In the genomic region with DNA sequence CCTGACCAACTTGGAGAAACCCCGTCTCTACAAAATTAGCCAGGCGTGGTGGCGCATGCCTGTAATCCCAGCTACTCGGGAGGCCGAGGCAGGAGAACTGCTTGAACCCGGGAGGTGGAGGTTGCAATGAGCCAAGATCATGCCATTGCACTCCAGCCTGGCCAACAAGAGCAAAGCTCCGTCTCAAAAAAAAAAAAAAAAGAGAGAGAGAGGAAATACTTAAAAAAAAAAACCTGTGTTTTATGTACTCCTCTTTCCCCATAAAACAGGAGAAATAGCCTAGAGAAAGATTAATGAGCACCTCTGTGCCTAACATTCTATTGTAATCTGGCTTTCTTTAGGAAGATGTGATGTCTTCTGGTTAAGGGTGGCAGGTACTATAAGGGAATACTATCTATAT, we compare ENCODE assay signal across 8 cellular contexts. TPM values are rescaled to one million over a fixed set of nuclear protein-coding genes. Genes with fewer than 3 reads are reported as not detected.
DNase-seq lines count a peak whose midpoint lies in the region; ATAC-seq, FAIRE-seq and TF ChIP-seq lines count a peak whose summit lies in the region.
"Not testable (repeated sequence)": the region's sequence is repeated elsewhere in the genome, so short reads cannot be mapped to it uniquely, and the experiment has no call there.

No MANE protein-coding gene starts in this region.

- H3K9ac ChIP-seq in GM23248 (peak overlapping the region; percentile 98), OCI-LY1 (ENCODE audit: low read length) (peak overlapping the region; percentile 97)

- not testable (repeated sequence) for H3F3A ChIP-seq in GM23248 (ENCODE audit: insufficient read depth); OCI-LY1 (ENCODE audit: insufficient read depth, low read length)

- not testable (repeated sequence) for H3K9me2 ChIP-seq in GM23248 (ENCODE audit: insufficient read depth); OCI-LY1 (ENCODE audit: low read depth, low read length)

- peaks cover 39% of the 10 kb centered on the region for H3K36me3 Mint-ChIP-seq in activated T-cell treated with anti-CD3 and anti-CD28 coated beads, Interleukin-2, amount 50 U/mL, for 24 hours (ENCODE audit: low read depth)
- not testable (repeated sequence) for H3K36me3 Mint-ChIP-seq in chondrocyte (ENCODE audit: low read depth); naive B cell

- H3K4me3 ChIP-seq in A549 (peak overlapping the region; percentile 79), GM23248 (peak overlapping the region; percentile 84), OCI-LY1 (ENCODE audit: low read depth, low read length, poor library complexity, severe bottlenecking) (peak overlapping the region; percentile 98), cardiac muscle cell (peak overlapping the region; percentile 66), skeletal muscle cell (ENCODE audit: low read depth, low read length) (peak overlapping the region; percentile 78)

- H3K9me3 Mint-ChIP-seq in activated T-cell treated with anti-CD3 and anti-CD28 coated beads, Interleukin-2, amount 50 U/mL, for 24 hours; chondrocyte (ENCODE audit: low read depth); naive B cell: not testable (repeated sequence)

- H3K27me3 Mint-ChIP-seq in activated T-cell treated with anti-CD3 and anti-CD28 coated beads, Interleukin-2, amount 50 U/mL, for 24 hours; chondrocyte (ENCODE audit: low read depth); naive B cell: not testable (repeated sequence)

- TF ChIP-seq EP300 in A549 (IDR thresholded peaks at IDR 0.05) = not testable (repeated sequence)

- peaks cover 67% of the 10 kb centered on the region for H3K79me2 ChIP-seq in GM23248 (ENCODE audit: insufficient read depth)
- H3K79me2 ChIP-seq in OCI-LY1 (ENCODE audit: insufficient read depth, low read length) = peaks cover 64% of the 10 kb centered on the region

- FAIRE-seq in A549 (lab: Jason Lieb, UNC) = not testable (repeated sequence)

- not testable (repeated sequence) for TF ChIP-seq CTCF in A549 (IDR thresholded peaks at IDR 0.05); OCI-LY1 (IDR thresholded peaks at IDR 0.05; ENCODE audit: low read length); chondrocyte (IDR thresholded peaks at IDR 0.05); cardiac muscle cell (IDR thresholded peaks at IDR 0.05; ENCODE audit: low read depth, low read length)

- not testable (repeated sequence) for H3K27me3 ChIP-seq in GM23248 (replicated peaks; ENCODE audit: insufficient read depth); OCI-LY1 (ENCODE audit: insufficient read depth, low read length); cardiac muscle cell

- DNase-seq in A549 (ENCODE audit: low read depth in 1 of 2, low spot score in 1 of 2); GM23248; activated T-cell treated with anti-CD3 and anti-CD28 coated beads, Interleukin-2, amount 50 U/mL, for 24 hours; chondrocyte (ENCODE audit: low spot score); cardiac muscle cell (ENCODE audit: low read depth in 1 of 2, low spot score in 1 of 2); naive B cell; skeletal muscle cell (ENCODE audit: low read depth): not testable (repeated sequence)

- peak overlapping the region; percentile 99 for H3K4me3 Mint-ChIP-seq in activated T-cell treated with anti-CD3 and anti-CD28 coated beads, Interleukin-2, amount 50 U/mL, for 24 hours
- H3K4me3 Mint-ChIP-seq in chondrocyte (ENCODE audit: unreplicated experiment) (peak overlapping the region; percentile 99), naive B cell (peak overlapping the region; percentile 35 to 100 (median 96))

- peaks cover 51% of the 10 kb centered on the region for H3K4me1 Mint-ChIP-seq in activated T-cell treated with anti-CD3 and anti-CD28 coated beads, Interleukin-2, amount 50 U/mL, for 24 hours (ENCODE audit: low read depth)
- peaks cover 51% of the 10 kb centered on the region for H3K4me1 Mint-ChIP-seq in chondrocyte (ENCODE audit: low read depth)
- H3K4me1 Mint-ChIP-seq in naive B cell = peaks cover 27 to 55% (median 48%) of the 10 kb centered on the region in 3 donors

- not testable (repeated sequence) for H3K36me3 ChIP-seq in GM23248 (ENCODE audit: low read depth); cardiac muscle cell
- peaks cover 14% of the 10 kb centered on the region; the same call in 1 of the 2 replicates for H3K36me3 ChIP-seq in OCI-LY1 (ENCODE audit: insufficient read depth, low read length)

- H4K20me1 ChIP-seq in GM23248 (ENCODE audit: insufficient read depth); OCI-LY1 (ENCODE audit: insufficient read depth, low read length): not testable (repeated sequence)

- H3K9me3 ChIP-seq in A549; GM23248 (ENCODE audit: low read depth); OCI-LY1 (ENCODE audit: low read length); cardiac muscle cell (ENCODE audit: low read depth): not testable (repeated sequence)

- POLR2A ChIA-PET in A549 (lab: Yijun Ruan, JAX) = interaction anchor here (0.7 to 3.4 kb wide), 6 partner anchors 40 to 113 kb away, joined by 3 to 57 read pairs (median 12); no protein-coding TSS in a partner anchor

- H2AFZ ChIP-seq in GM23248; OCI-LY1 (ENCODE audit: low read length): not testable (repeated sequence)

- TF ChIP-seq RAD21 in A549 (conservative IDR thresholded peaks at IDR 0.05 in 1 of 2, IDR thresholded peaks at IDR 0.05 in 1 of 2) = not testable (repeated sequence)

- CTCF ChIA-PET in A549 (lab: Yijun Ruan, JAX) = interaction anchor here (1.0 to 5.9 kb wide), 6 partner anchors 11 to 143 kb away, joined by 3 to 40 read pairs (median 4); no protein-coding TSS in a partner anchor

- TF ChIP-seq POLR2A in A549 (IDR thresholded peaks at IDR 0.05; ENCODE audit: low read length) = not testable (repeated sequence)

- in situ Hi-C loops in GM23248 (cut with MboI) = not testable (repeated sequence)

- H3K27ac ChIP-seq in A549 (peak overlapping the region; percentile 91 to 97), OCI-LY1 (ENCODE audit: low read depth, low read length, poor library complexity, severe bottlenecking) (peak overlapping the region; percentile 69), cardiac muscle cell (peak overlapping the region; percentile 97)
- not testable (repeated sequence) for H3K27ac ChIP-seq in GM23248

- H3K27ac Mint-ChIP-seq in activated T-cell treated with anti-CD3 and anti-CD28 coated beads, Interleukin-2, amount 50 U/mL, for 24 hours = peak overlapping the region; percentile 98
- not testable (repeated sequence) for H3K27ac Mint-ChIP-seq in chondrocyte (ENCODE audit: unreplicated experiment)
- peak overlapping the region in 2 of 6 donors; percentile 17 to 38 for H3K27ac Mint-ChIP-seq in naive B cell

- H3K4me1 ChIP-seq in A549 (peaks cover 60% of the 10 kb centered on the region), GM23248 (ENCODE audit: insufficient read depth) (peaks cover 22% of the 10 kb centered on the region), OCI-LY1 (ENCODE audit: insufficient read depth, low read length, severe bottlenecking) (peaks cover 52% of the 10 kb centered on the region), cardiac muscle cell (ENCODE audit: low read depth) (peaks cover 14% of the 10 kb centered on the region)

- not testable (repeated sequence) for ATAC-seq in A549; naive B cell (ENCODE audit: low read depth in 2 of 2)

- H3K4me2 ChIP-seq in A549 = peak overlapping the region; percentile 85
- peak overlapping the region; percentile 98 for H3K4me2 ChIP-seq in GM23248 (ENCODE audit: unreplicated experiment)
- H3K4me2 ChIP-seq in OCI-LY1 (ENCODE audit: low read length) = peak overlapping the region; percentile 79

- WGBS in A549 (ENCODE audit: missing lambda C conversion rate) = 72% methylated on average over 7 of the region's 7 CpGs
- 49 to 64% methylated on average over 7 of the region's 7 CpGs for WGBS in GM23248 (ENCODE audit: low coverage in 1 of 2, low lambda C conversion rate in 2 of 2, missing lambda C conversion rate in 2 of 2), 2 experiments

RNA-seq across cellular contexts. Expression of gene NT5C2, which starts 1.9 kb away (rescaled TPM):
- polyA plus RNA-seq in A549 (2011; rRNA removed) (163 and 177 TPM in 2 replicates), A549 (2017; fragmentation: RNase III; extraction: RNeasy Plus Mini Kit Qiagen cat#74134 plus additional on column Dnase treatment) (81.8 to 89.4 TPM (median 86.4 TPM) in 3 replicates), GM23248 (2016; fragmentation: Nextera tagmentation; extraction: Ambion mirVana) (52.6 and 58.2 TPM in 2 replicates), cardiac muscle cell (59.4 and 84.0 TPM in 2 replicates), naive B cell (ENCODE audit: low read depth in 6 of 6) (10 to 100 TPM; 49.2 to 68.2 (median 61.9) TPM)
- polyA plus RNA-seq in A549 (2012; cell fraction: cytosol; rRNA removed) = 42.1 and 50.9 TPM in 2 replicates
- polyA plus RNA-seq in A549 (2012; cell fraction: nucleus; rRNA removed) = 21.7 and 40.4 TPM in 2 replicates
- polyA minus RNA-seq in A549 (2011; rRNA and poly(A)+ RNA removed) = 64.4 and 78.0 TPM in 2 replicates
- total RNA-seq in GM23248 (2014; rRNA removed; shearing (Covaris generic)) = 69.0 and 99.7 TPM in 2 replicates
- total RNA-seq in chondrocyte (73.5 to 81.0 TPM (median 78.7 TPM) in 3 replicates), cardiac muscle cell (36.9 and 51.1 TPM in 2 replicates)

RNA-seq across cellular contexts. Expression of gene RPEL1, which starts 54.5 kb away (rescaled TPM):
- polyA plus RNA-seq in A549 (2011; rRNA removed) = 0.12 and 0.34 TPM in 2 replicates
- 0.04 and 0.08 TPM in 2 replicates for polyA plus RNA-seq in A549 (2012; cell fraction: cytosol; rRNA removed)
- polyA plus RNA-seq in A549 (2012; cell fraction: nucleus; rRNA removed) = 0.06 and 0.07 TPM in 2 replicates
- polyA plus RNA-seq in A549 (2017; fragmentation: RNase III; extraction: RNeasy Plus Mini Kit Qiagen cat#74134 plus additional on column Dnase treatment) = 0.13 to 0.20 TPM (median 0.16 TPM) in 3 replicates
- 0.41 and 0.88 TPM in 2 replicates for polyA minus RNA-seq in A549 (2011; rRNA and poly(A)+ RNA removed)
- not detected in 2 replicates for total RNA-seq in GM23248 (2014; rRNA removed; shearing (Covaris generic))
- 0.09 TPM in 1 of 2 replicates, not detected in the other for polyA plus RNA-seq in GM23248 (2016; fragmentation: Nextera tagmentation; extraction: Ambion mirVana)
- total RNA-seq in chondrocyte = not detected in 3 replicates
- not detected in 2 replicates for total RNA-seq in cardiac muscle cell
- not detected in 2 replicates for polyA plus RNA-seq in cardiac muscle cell
- not detected for polyA plus RNA-seq in naive B cell (ENCODE audit: low read depth in 6 of 6)
